18 cellular contexts compared by ENCODE assay signal in genomic region chr20:6582449-6582848, GRCh38.
"Had no signal": no experiment of that assay in that cellular context is flagged by ENCODE, and none has a peak within 500 bp of the region (broad histone marks: within the 10 kb centered on the region; RNA-seq: fewer than 3 reads in every experiment).

No MANE protein-coding gene starts in this region.

- H3K9me3 Mint-ChIP-seq: endodermal cell; nephron; stimulated activated naive CD8-positive, alpha-beta T cell treated with anti-CD3 and anti-CD28 coated beads, Interleukin-15, Interleukin-2, amounts not matched to agents 100 ng/mL and 50 ng/mL, for 24 hours had no signal

- H3K9ac ChIP-seq: parathyroid adenoma had no signal

- DNase-seq: effector CD4-positive, alpha-beta T cell; naive B cell; occipital lobe; stimulated activated CD4-positive, alpha-beta T cell treated with anti-CD3 and anti-CD28 coated beads, Interleukin-4, amount 100 ng/mL, for 1 hour; tibial artery had no signal

- H3K4me3 ChIP-seq: colonic mucosa, esophagus muscularis mucosa, gastroesophageal sphincter, lung, prostate gland, tibial artery, upper lobe of left lung, uterus had no signal

- H2AFZ ChIP-seq: parathyroid adenoma had no signal

- ATAC-seq: stimulated activated memory B cell treated with anti-CD40 and anti-IgM and Interleukin-4, amounts not matched to agents 10 μg/mL and 1 μg/mL and 100 μg/mL, for 72 hours had no signal

- H3K79me2 ChIP-seq: parathyroid adenoma had no signal

- H3K27me3 Mint-ChIP-seq: stimulated activated memory B cell treated with anti-CD40 and anti-IgM and Interleukin-4, amounts not matched to agents 10 μg/mL and 1 μg/mL and 100 μg/mL, for 72 hours; stimulated activated naive CD8-positive, alpha-beta T cell treated with anti-CD3 and anti-CD28 coated beads, Interleukin-15, Interleukin-2, amounts not matched to agents 100 ng/mL and 50 ng/mL, for 24 hours had no signal

- H3K9me3 ChIP-seq: colonic mucosa, esophagus muscularis mucosa, gastroesophageal sphincter, prostate gland, tibial artery, upper lobe of left lung, uterus had no signal

- H3K4me3 Mint-ChIP-seq: endodermal cell; naive B cell; nephron; stimulated activated memory B cell treated with anti-CD40 and anti-IgM and Interleukin-4, amounts not matched to agents 10 μg/mL and 1 μg/mL and 100 μg/mL, for 72 hours; stimulated activated naive CD8-positive, alpha-beta T cell treated with anti-CD3 and anti-CD28 coated beads, Interleukin-15, Interleukin-2, amounts not matched to agents 100 ng/mL and 50 ng/mL, for 24 hours had no signal

- H3K27ac ChIP-seq: colonic mucosa, epithelial cell of prostate, esophagus muscularis mucosa, gastroesophageal sphincter, parathyroid adenoma, prostate gland, tibial artery, upper lobe of left lung, uterus had no signal

- H3K4me1 ChIP-seq: colonic mucosa, esophagus muscularis mucosa, gastroesophageal sphincter, parathyroid adenoma, prostate gland, tibial artery, uterus had no signal

- H3K27ac Mint-ChIP-seq: endodermal cell; naive B cell; stimulated activated memory B cell treated with anti-CD40 and anti-IgM and Interleukin-4, amounts not matched to agents 10 μg/mL and 1 μg/mL and 100 μg/mL, for 72 hours; stimulated activated naive CD8-positive, alpha-beta T cell treated with anti-CD3 and anti-CD28 coated beads, Interleukin-15, Interleukin-2, amounts not matched to agents 100 ng/mL and 50 ng/mL, for 24 hours had no signal

- H3K4me1 Mint-ChIP-seq: naive B cell; stimulated activated memory B cell treated with anti-CD40 and anti-IgM and Interleukin-4, amounts not matched to agents 10 μg/mL and 1 μg/mL and 100 μg/mL, for 72 hours had no signal

- H3K27me3 ChIP-seq: colonic mucosa, esophagus muscularis mucosa, gastroesophageal sphincter, tibial artery, upper lobe of left lung, uterus had no signal

- H3K36me3 Mint-ChIP-seq: naive B cell; stimulated activated memory B cell treated with anti-CD40 and anti-IgM and Interleukin-4, amounts not matched to agents 10 μg/mL and 1 μg/mL and 100 μg/mL, for 72 hours had no signal

- H3K36me3 ChIP-seq: colonic mucosa, esophagus muscularis mucosa, gastroesophageal sphincter, prostate gland, tibial artery, upper lobe of left lung, uterus had no signal
